In genomic region chr3:25540187-25540765, GRCh38 we compare ENCODE assay signal across 18 cellular contexts.
"Had no signal": no experiment of that assay in that cellular context is flagged by ENCODE, and none has a peak within 500 bp of the region (broad histone marks: within the 10 kb centered on the region; RNA-seq: fewer than 3 reads in every experiment).

No MANE protein-coding gene starts in this region.

- H3K9me3 ChIP-seq: left lung, mucosa of descending colon, psoas muscle, sigmoid colon had no signal

- H3K4me1 ChIP-seq: left lung, sigmoid colon had no signal

- H3K9me3 Mint-ChIP-seq: activated B cell treated with CpG ODN at 0.5 μM for 24 hours; activated CD4-positive, alpha-beta memory T cell treated with anti-CD3 and anti-CD28 coated beads, Interleukin-2, amount 10 ng/mL, durations not matched to agents 7 days and 5 days; activated T-helper 2 cell treated with anti-CD3 and anti-CD28 coated beads, Interferon-gamma antibody, Interleukin-2, Interleukin-4, amounts not matched to agents 10 μg/mL and 5 μg/mL and 100 μg/mL, durations not matched to agents 14 hours and 24 hours and 36 hours; stimulated activated naive B cell treated with anti-CD40 and anti-IgM and Interleukin-4, amounts not matched to agents 10 μg/mL and 1 μg/mL and 100 μg/mL, for 72 hours; T-helper 2 cell treated with Interferon-gamma antibody and Interleukin-4, amounts not matched to agents 5 μg/mL and 100 μg/mL, for 36 hours had no signal

- DNase-seq: activated B cell treated with CpG ODN at 0.5 μM for 24 hours; activated CD4-positive, alpha-beta memory T cell treated with anti-CD3 and anti-CD28 coated beads, Interleukin-2, amount 10 ng/mL, durations not matched to agents 7 days and 5 days; activated CD4-positive, alpha-beta T cell treated with anti-CD3 and anti-CD28 coated beads for 48 hours; activated CD8-positive, alpha-beta memory T cell treated with anti-CD3 and anti-CD28 coated beads, Interleukin-2, amount 10 ng/mL, durations not matched to agents 7 days and 5 days; activated naive CD4-positive, alpha-beta T cell treated with Interleukin-2 at 50 U/mL for 16 hours; activated naive CD8-positive, alpha-beta T cell treated with anti-CD3 and anti-CD28 coated beads, Interleukin-2, amount 10 ng/mL, durations not matched to agents 7 days and 5 days; amygdala; kidney; left lung; mucosa of descending colon; naive B cell; psoas muscle; sigmoid colon; stimulated activated CD4-positive, alpha-beta T cell treated with anti-CD3 and anti-CD28 coated beads, Interleukin-4, amount 100 ng/mL, for 4 hours; stimulated activated naive B cell treated with anti-CD40 and anti-IgM and Interleukin-4, amounts not matched to agents 10 μg/mL and 1 μg/mL and 100 μg/mL, for 72 hours had no signal

- H3K4me3 Mint-ChIP-seq: activated B cell treated with CpG ODN at 0.5 μM for 24 hours; activated CD4-positive, alpha-beta memory T cell treated with anti-CD3 and anti-CD28 coated beads, Interleukin-2, amount 10 ng/mL, durations not matched to agents 7 days and 5 days; activated CD8-positive, alpha-beta memory T cell treated with anti-CD3 and anti-CD28 coated beads, Interleukin-2, amount 10 ng/mL, durations not matched to agents 7 days and 5 days; activated naive CD8-positive, alpha-beta T cell treated with anti-CD3 and anti-CD28 coated beads, Interleukin-2, amount 10 ng/mL, durations not matched to agents 7 days and 5 days; naive B cell; stimulated activated naive B cell treated with anti-CD40 and anti-IgM and Interleukin-4, amounts not matched to agents 10 μg/mL and 1 μg/mL and 100 μg/mL, for 72 hours; T-helper 2 cell treated with Interferon-gamma antibody and Interleukin-4, amounts not matched to agents 5 μg/mL and 100 μg/mL, for 36 hours had no signal

- H3K27ac ChIP-seq: coronary artery, left lung, psoas muscle, sigmoid colon had no signal

- H3K27ac Mint-ChIP-seq: activated B cell treated with CpG ODN at 0.5 μM for 24 hours; activated CD4-positive, alpha-beta memory T cell treated with anti-CD3 and anti-CD28 coated beads, Interleukin-2, amount 10 ng/mL, durations not matched to agents 7 days and 5 days; activated CD8-positive, alpha-beta memory T cell treated with anti-CD3 and anti-CD28 coated beads, Interleukin-2, amount 10 ng/mL, durations not matched to agents 7 days and 5 days; activated naive CD8-positive, alpha-beta T cell treated with anti-CD3 and anti-CD28 coated beads, Interleukin-2, amount 10 ng/mL, durations not matched to agents 7 days and 5 days; activated T-helper 2 cell treated with anti-CD3 and anti-CD28 coated beads, Interferon-gamma antibody, Interleukin-2, Interleukin-4, amounts not matched to agents 10 μg/mL and 5 μg/mL and 100 μg/mL, durations not matched to agents 14 hours and 24 hours and 36 hours; naive B cell; stimulated activated naive B cell treated with anti-CD40 and anti-IgM and Interleukin-4, amounts not matched to agents 10 μg/mL and 1 μg/mL and 100 μg/mL, for 72 hours; T-helper 2 cell treated with Interferon-gamma antibody and Interleukin-4, amounts not matched to agents 5 μg/mL and 100 μg/mL, for 36 hours had no signal

- H3K4me3 ChIP-seq: coronary artery, left lung, mucosa of descending colon, psoas muscle, sigmoid colon had no signal

- H3K27me3 ChIP-seq: left lung, sigmoid colon had no signal

- H3K4me1 Mint-ChIP-seq: activated B cell treated with CpG ODN at 0.5 μM for 24 hours; activated CD4-positive, alpha-beta memory T cell treated with anti-CD3 and anti-CD28 coated beads, Interleukin-2, amount 10 ng/mL, durations not matched to agents 7 days and 5 days; activated CD8-positive, alpha-beta memory T cell treated with anti-CD3 and anti-CD28 coated beads, Interleukin-2, amount 10 ng/mL, durations not matched to agents 7 days and 5 days; activated naive CD8-positive, alpha-beta T cell treated with anti-CD3 and anti-CD28 coated beads, Interleukin-2, amount 10 ng/mL, durations not matched to agents 7 days and 5 days; naive B cell; stimulated activated naive B cell treated with anti-CD40 and anti-IgM and Interleukin-4, amounts not matched to agents 10 μg/mL and 1 μg/mL and 100 μg/mL, for 72 hours had no signal

- H3K36me3 Mint-ChIP-seq: activated CD8-positive, alpha-beta memory T cell treated with anti-CD3 and anti-CD28 coated beads, Interleukin-2, amount 10 ng/mL, durations not matched to agents 7 days and 5 days; activated naive CD8-positive, alpha-beta T cell treated with anti-CD3 and anti-CD28 coated beads, Interleukin-2, amount 10 ng/mL, durations not matched to agents 7 days and 5 days; naive B cell; stimulated activated naive B cell treated with anti-CD40 and anti-IgM and Interleukin-4, amounts not matched to agents 10 μg/mL and 1 μg/mL and 100 μg/mL, for 72 hours had no signal

- ATAC-seq: activated CD8-positive, alpha-beta memory T cell treated with anti-CD3 and anti-CD28 coated beads, Interleukin-2, amount 10 ng/mL, durations not matched to agents 7 days and 5 days; left lung; mucosa of descending colon; psoas muscle; stimulated activated naive B cell treated with anti-CD40 and anti-IgM and Interleukin-4, amounts not matched to agents 10 μg/mL and 1 μg/mL and 100 μg/mL, for 72 hours had no signal

- H3K36me3 ChIP-seq: left lung, sigmoid colon had no signal
